Comparison of ENCODE assay signal across 8 cellular contexts in genomic region chr16:10871157-10871991, GRCh38. TPM values are rescaled to one million over a fixed set of nuclear protein-coding genes. Genes with fewer than 3 reads are reported as not detected.
DNase-seq lines count a peak whose midpoint lies in the region; ATAC-seq and TF ChIP-seq lines count a peak whose summit lies in the region.

No MANE protein-coding gene starts in this region.

- peak; percentile 33 for ATAC-seq in GM19468 (IDR thresholded peaks at IDR 0.05; ENCODE audit: extremely low read depth, unreplicated experiment)

- TF ChIP-seq CTCF in WERI-Rb-1 (IDR thresholded peaks at IDR 0.05; ENCODE audit: low read depth, low read length) (no peak), fibroblast of lung (conservative IDR thresholded peaks at IDR 0.05 in 1 of 2, IDR thresholded peaks at IDR 0.05 in 1 of 2; ENCODE audit: low read depth in 1 of 2, low read length in 2 of 2) (no peak), dorsolateral prefrontal cortex (IDR thresholded peaks at IDR 0.05 in 54 of 56, conservative IDR thresholded peaks at IDR 0.05 in 2 of 56; ENCODE audit: low read depth in 1 of 56, partially characterized antibody in 56 of 56) (no peak)

- H3K4me1 Mint-ChIP-seq in IgD-negative memory B cell = peaks cover 54 to 80% (median 73%) of the 10 kb centered on the region in 3 donors

- no peaks in the 10 kb centered on the region for H3K79me2 ChIP-seq in fibroblast of lung (ENCODE audit: control insufficient read depth, insufficient read depth, low read length)

- peaks cover 2% of the 10 kb centered on the region for H3K27me3 Mint-ChIP-seq in IgD-negative memory B cell

- no peaks in the 10 kb centered on the region for H4K20me1 ChIP-seq in fibroblast of lung (ENCODE audit: control insufficient read depth, extremely low read depth, insufficient read depth, low read length)

- H3K4me3 Mint-ChIP-seq in IgD-negative memory B cell = peak overlapping the region in 3 of 4 donors; percentile 78 to 89 (median 89)

- H3K9ac ChIP-seq in fibroblast of lung (ENCODE audit: insufficient read depth, low read length) (no peak overlapping the region), skeletal muscle tissue (ENCODE audit: low read depth in 1 of 3, low read length in 3 of 3) (no peak overlapping the region)

- peak; percentile 45 for DNase-seq in COLO829 (ENCODE audit: low spot score)
- DNase-seq in WERI-Rb-1 = peak; percentile 23
- peak; percentile 61 to 96 for DNase-seq in fibroblast of lung (ENCODE audit: low read depth in 2 of 2)
- DNase-seq in dorsolateral prefrontal cortex = no peak
- no peak for DNase-seq in NCI-H187 (lab: John Stamatoyannopoulos, UW)

- H3K36me3 Mint-ChIP-seq in IgD-negative memory B cell = no peaks in the 10 kb centered on the region

- H3K4me1 ChIP-seq in fibroblast of lung (ENCODE audit: control insufficient read depth, extremely low read depth, insufficient read depth, low read length) (peaks cover 10% of the 10 kb centered on the region), skeletal muscle tissue (ENCODE audit: control insufficient read depth in 3 of 3, insufficient read depth in 3 of 3, low read length in 3 of 3) (peaks cover 23 to 28% (median 28%) of the 10 kb centered on the region in 3 donors)

- H3K4me3 ChIP-seq in WERI-Rb-1 (ENCODE audit: low read depth, low read length) = no peak overlapping the region
- no peak overlapping the region for H3K4me3 ChIP-seq in fibroblast of lung (replicated peaks in 1 of 4; ENCODE audit: control extremely low read depth in 1 of 4, insufficient read depth in 1 of 4, low read depth in 3 of 4, low read length in 4 of 4)
- H3K4me3 ChIP-seq in skeletal muscle tissue (ENCODE audit: low read length in 3 of 3) = no peak overlapping the region
- H3K4me3 ChIP-seq in dorsolateral prefrontal cortex = no peak overlapping the region

- H3K27me3 ChIP-seq in WERI-Rb-1 (ENCODE audit: insufficient read depth, low read depth, severe bottlenecking) (no peaks in the 10 kb centered on the region), fibroblast of lung (ENCODE audit: control insufficient read depth, insufficient read depth, low read length) (no peaks in the 10 kb centered on the region), skeletal muscle tissue (ENCODE audit: control insufficient read depth in 3 of 3, insufficient read depth in 3 of 3, low read length in 3 of 3) (peaks cover 7 to 17% (median 8%) of the 10 kb centered on the region in 3 donors), dorsolateral prefrontal cortex (peaks cover 0 to 21% (median 0%) of the 10 kb centered on the region in 45 donors)

- H3K27ac ChIP-seq in WERI-Rb-1 (no peak overlapping the region), fibroblast of lung (ENCODE audit: insufficient read depth, low read length) (peak overlapping the region; percentile 66), skeletal muscle tissue (ENCODE audit: low read depth, low read length) (peak overlapping the region; percentile 32), dorsolateral prefrontal cortex (no peak overlapping the region)

- no peaks in the 10 kb centered on the region for H3K9me3 ChIP-seq in WERI-Rb-1 (ENCODE audit: severe bottlenecking)
- H3K9me3 ChIP-seq in fibroblast of lung (ENCODE audit: control insufficient read depth, insufficient read depth, low read depth, low read length) = no peaks in the 10 kb centered on the region
- H3K9me3 ChIP-seq in skeletal muscle tissue (ENCODE audit: control insufficient read depth in 3 of 3, low read length in 3 of 3) = no peaks in the 10 kb centered on the region

- intact Hi-C loops in dorsolateral prefrontal cortex (cut with DNase I) = no loop called here

- H3K9me3 Mint-ChIP-seq in IgD-negative memory B cell = no peaks in the 10 kb centered on the region

- H3K4me2 ChIP-seq in fibroblast of lung (ENCODE audit: extremely low read depth, insufficient read depth, low read length) = peak overlapping the region; percentile 19

- H2AFZ ChIP-seq in fibroblast of lung (ENCODE audit: low read length) = no peak overlapping the region

- peak overlapping the region; percentile 92 to 99 (median 94) for H3K27ac Mint-ChIP-seq in IgD-negative memory B cell

- H3K36me3 ChIP-seq in WERI-Rb-1 = no peaks in the 10 kb centered on the region
- no peaks in the 10 kb centered on the region for H3K36me3 ChIP-seq in fibroblast of lung (ENCODE audit: control insufficient read depth, insufficient read depth, low read length)
- H3K36me3 ChIP-seq in skeletal muscle tissue (ENCODE audit: control insufficient read depth in 3 of 3, insufficient read depth in 3 of 3, low read length in 3 of 3) = no peaks in the 10 kb centered on the region

RNA-seq across cellular contexts. Expression of gene CIITA, which starts 5.6 kb away (rescaled TPM):
- polyA plus RNA-seq in IgD-negative memory B cell (173 TPM), fibroblast of lung (0.27 and 0.40 TPM in 2 replicates)
- total RNA-seq in fibroblast of lung (0.51 and 0.66 TPM in 2 replicates), skeletal muscle tissue (1.0 TPM), dorsolateral prefrontal cortex (10 to 100 TPM in 45 of 120 experiments, 1 to 10 TPM in 75; 2.8 to 32.5 (median 9.1) TPM)
- polyA plus RNA-seq in fibroblast of lung (2012) = 0.39 and 0.57 TPM in 2 replicates
- 0.59 and 0.98 TPM in 2 replicates for polyA minus RNA-seq in fibroblast of lung (ENCODE audit: low replicate concordance)

RNA-seq across cellular contexts. Expression of gene TVP23A, which starts 52.8 kb away (rescaled TPM):
- polyA plus RNA-seq in IgD-negative memory B cell (0.23 TPM), fibroblast of lung (not detected in 2 replicates)
- total RNA-seq in fibroblast of lung (under 0.01 and 0.26 TPM in 2 replicates), skeletal muscle tissue (2.6 TPM), dorsolateral prefrontal cortex (10 to 100 TPM in 119 of 120 experiments, 1 to 10 TPM in 1; 9.8 to 34.1 (median 21.6) TPM)
- 0.05 and 0.06 TPM in 2 replicates for polyA plus RNA-seq in fibroblast of lung (2012)
- not detected in 2 replicates for polyA minus RNA-seq in fibroblast of lung (ENCODE audit: low replicate concordance)

Comparison
In these comparisons a context has a peak if more than half of its experiments do, and no peak if none do; other contexts are left out.
1. DNase-seq: peak in COLO829 (single experiment), WERI-Rb-1 (single experiment) and fibroblast of lung (2 of 2); none in dorsolateral prefrontal cortex (0 of 10) and NCI-H187 (0 of 2).
2. H3K27ac ChIP-seq: peak in fibroblast of lung (single experiment) and skeletal muscle tissue (single experiment); none in WERI-Rb-1 (single experiment) and dorsolateral prefrontal cortex (0 of 59).